Comparison of ENCODE assay signal across 13 cellular contexts in genomic region chr1:204463125-204464060, GRCh38. TPM values are rescaled to one million over a fixed set of nuclear protein-coding genes. Genes with fewer than 3 reads are reported as not detected.
DNase-seq lines count a peak whose midpoint lies in the region; ATAC-seq and TF ChIP-seq lines count a peak whose summit lies in the region.
"Had no signal": no experiment of that assay in that cellular context is flagged by ENCODE, and none has a peak within 500 bp of the region (broad histone marks: within the 10 kb centered on the region; RNA-seq: fewer than 3 reads in every experiment).

No MANE protein-coding gene starts in this region.

- ATAC-seq in Right ventricle myocardium inferior (peak; percentile 41), aorta (ENCODE audit: low FRiP score) (peak; percentile 40)
- ATAC-seq in naive thymus-derived CD4-positive, alpha-beta T cell, result no peak

- H3K27ac ChIP-seq in dorsolateral prefrontal cortex, result peak overlapping the region in 58 of 59 donors; percentile 33 to 100 (median 98)
- H3K27ac ChIP-seq in naive thymus-derived CD4-positive, alpha-beta T cell (ENCODE audit: low read depth, low read length), result no peak overlapping the region
- peak overlapping the region; percentile 55 to 80 for H3K27ac ChIP-seq in aorta (ENCODE audit: low read depth in 1 of 2, low read length in 2 of 2)
- H3K27ac ChIP-seq: SJSA1 had no signal

- H3K4me1 ChIP-seq in naive thymus-derived CD4-positive, alpha-beta T cell (ENCODE audit: control insufficient read depth in 2 of 2, insufficient read depth in 2 of 2, low read length in 2 of 2), result peaks cover 20 to 54% of the 10 kb centered on the region in 2 donors
- peaks cover 2 to 7% of the 10 kb centered on the region in 2 donors for H3K4me1 ChIP-seq in aorta (ENCODE audit: control insufficient read depth in 1 of 2, insufficient read depth in 2 of 2, low read length in 2 of 2)
- H3K4me1 ChIP-seq: SJSA1 had no signal

- no peaks in the 10 kb centered on the region for H3K27me3 ChIP-seq in dorsolateral prefrontal cortex
- no peaks in the 10 kb centered on the region for H3K27me3 ChIP-seq in naive thymus-derived CD4-positive, alpha-beta T cell (ENCODE audit: control insufficient read depth in 2 of 2, insufficient read depth in 2 of 2, low read length in 2 of 2)
- H3K27me3 ChIP-seq in aorta (ENCODE audit: control insufficient read depth in 1 of 2, insufficient read depth in 2 of 2, low read length in 1 of 2), result no peaks in the 10 kb centered on the region
- H3K27me3 ChIP-seq: BE2C, SJSA1 had no signal

- H3K4me3 ChIP-seq in dorsolateral prefrontal cortex (no peak overlapping the region), aorta (ENCODE audit: low read length in 2 of 2) (no peak overlapping the region)
- no peak overlapping the region for H3K4me3 ChIP-seq in naive thymus-derived CD4-positive, alpha-beta T cell (ENCODE audit: low read length)
- H3K4me3 ChIP-seq: SJSA1 had no signal

- peaks cover 3 to 30% (median 4%) of the 10 kb centered on the region in 3 experiments for H3K36me3 ChIP-seq in naive thymus-derived CD4-positive, alpha-beta T cell (ENCODE audit: control insufficient read depth in 2 of 3, insufficient read depth in 3 of 3, low read length in 3 of 3)
- peaks cover 0 to 4% of the 10 kb centered on the region in 2 donors for H3K36me3 ChIP-seq in aorta (ENCODE audit: control insufficient read depth in 1 of 2, insufficient read depth in 2 of 2, low read length in 1 of 2)
- H3K36me3 ChIP-seq: SJSA1 had no signal

- no peak for TF ChIP-seq CTCF in dorsolateral prefrontal cortex (IDR thresholded peaks at IDR 0.05 in 54 of 56, conservative IDR thresholded peaks at IDR 0.05 in 2 of 56; ENCODE audit: low read depth in 1 of 56, partially characterized antibody in 56 of 56)

- H3K4me1 Mint-ChIP-seq in naive thymus-derived CD4-positive, alpha-beta T cell, result peaks cover 45 to 72% (median 65%) of the 10 kb centered on the region in 7 donors

- WGBS in aorta, 2 donors, result 15 to 17% methylated on average over 10 of the region's 10 CpGs

- H3K27ac Mint-ChIP-seq in naive thymus-derived CD4-positive, alpha-beta T cell, result peak overlapping the region in 8 of 9 donors; percentile 41 to 88 (median 78)

- no peaks in the 10 kb centered on the region for H3K9me3 ChIP-seq in naive thymus-derived CD4-positive, alpha-beta T cell (ENCODE audit: control insufficient read depth in 2 of 3, low read length in 3 of 3)
- H3K9me3 ChIP-seq in aorta (ENCODE audit: control insufficient read depth, low read length), result no peaks in the 10 kb centered on the region
- H3K9me3 ChIP-seq: BE2C, SJSA1 had no signal

- peak overlapping the region in 5 of 10 donors; percentile 24 to 70 (median 45) for H3K4me3 Mint-ChIP-seq in naive thymus-derived CD4-positive, alpha-beta T cell

- peaks cover 4 to 44% (median 26%) of the 10 kb centered on the region in 5 donors for H3K36me3 Mint-ChIP-seq in naive thymus-derived CD4-positive, alpha-beta T cell

- peaks cover 0 to 1% (median 0%) of the 10 kb centered on the region in 11 donors for H3K9me3 Mint-ChIP-seq in naive thymus-derived CD4-positive, alpha-beta T cell

- CTCF ChIA-PET in naive thymus-derived CD4-positive, alpha-beta T cell (lab: Charles Lee), result interaction anchor here (0.5 to 1.6 kb wide), 5 partner anchors 15 to 89 kb away, joined by 3 to 8 read pairs (median 4); no protein-coding TSS in a partner anchor

- intact Hi-C loops in Right ventricle myocardium inferior (cut with DNase I), result no loop called here
- intact Hi-C loops in cardiac septum (cut with DNase I), result no loop called here
- intact Hi-C loops in dorsolateral prefrontal cortex (cut with DNase I), result loop anchor here in 1 of 2 donors (2.0 kb wide), 1 partner anchor 15 kb away; no protein-coding TSS in a partner anchor
- intact Hi-C loops in naive thymus-derived CD4-positive, alpha-beta T cell (cut with micrococcal nuclease), result no loop called here
- intact Hi-C loops in aorta (cut with DNase I), result loop anchor here in 1 of 2 donors (2.0 kb wide), 1 partner anchor 17 kb away; no protein-coding TSS in a partner anchor

- POLR2A ChIA-PET in naive thymus-derived CD4-positive, alpha-beta T cell (lab: Charles Lee), result interaction anchor here (0.6 to 1.5 kb wide), 3 partner anchors 15 to 216 kb away, joined by 3 read pairs; no protein-coding TSS in a partner anchor

- H3K27me3 Mint-ChIP-seq in naive thymus-derived CD4-positive, alpha-beta T cell, result no peaks in the 10 kb centered on the region

- DNase-seq in Right ventricle myocardium inferior (ENCODE audit: missing footprints) (peak; percentile 87), cardiac septum (ENCODE audit: low spot score) (no peak), dorsolateral prefrontal cortex (peak in 1 of 10 donors; percentile 41), aorta (peak in 1 of 2 donors; percentile 84), A172 (ENCODE audit: low spot score) (no peak), LoVo (ENCODE audit: low spot score) (no peak)
- DNase-seq in naive thymus-derived CD4-positive, alpha-beta T cell, result no peak
- DNase-seq in activated CD4-positive, alpha-beta T cell treated with anti-CD3 and anti-CD28 coated beads, Interleukin-2, amount 50 U/mL, for 48 hours, result no peak
- DNase-seq: BE2C, H7, kidney glomerular epithelial cell, NCI-H510A had no signal

RNA-seq across cellular contexts. Expression of gene PIK3C2B, which starts 31.2 kb away (rescaled TPM):
- total RNA-seq in Right ventricle myocardium inferior (22.7 TPM), cardiac septum (28.8 TPM), dorsolateral prefrontal cortex (100 to 1,000 TPM in 8 of 120 experiments, 10 to 100 TPM in 112; 38.4 to 188 (median 62.6) TPM), aorta (10 to 100 TPM; 41.3 to 87.5 TPM)
- total RNA-seq in naive thymus-derived CD4-positive, alpha-beta T cell, result 10 to 100 TPM; 26.8 to 41.9 (median 32.5) TPM
- 1 to 10 TPM; 2.7 to 4.2 TPM for polyA plus RNA-seq in naive thymus-derived CD4-positive, alpha-beta T cell
- polyA plus RNA-seq in aorta, result 10 to 100 TPM in 1 of 2 donors, 1 to 10 TPM in 1; 9.3 to 12.4 TPM
- 2.0 and 2.5 TPM in 2 replicates for total RNA-seq in A172 (2014; rRNA removed; shearing (Covaris generic))

RNA-seq across cellular contexts. Expression of gene PPP1R15B, which starts 51.8 kb away (rescaled TPM):
- 21.0 TPM for total RNA-seq in Right ventricle myocardium inferior
- total RNA-seq in cardiac septum, result 21.2 TPM
- 10 to 100 TPM; 26.2 to 55.9 (median 35.6) TPM for total RNA-seq in dorsolateral prefrontal cortex
- total RNA-seq in naive thymus-derived CD4-positive, alpha-beta T cell, result 100 to 1,000 TPM in 2 of 5 experiments, 10 to 100 TPM in 3; 69.5 to 175 (median 73.0) TPM
- 10 to 100 TPM; 14.1 to 19.3 TPM for polyA plus RNA-seq in naive thymus-derived CD4-positive, alpha-beta T cell
- 10 to 100 TPM; 39.3 to 59.9 TPM for total RNA-seq in aorta
- polyA plus RNA-seq in aorta, result 10 to 100 TPM in 1 of 2 donors, 1 to 10 TPM in 1; 6.8 to 13.7 TPM
- total RNA-seq in A172 (2014; rRNA removed; shearing (Covaris generic)), result 27.8 and 34.5 TPM in 2 replicates

RNA-seq across cellular contexts. Expression of gene MDM4, which starts 52.8 kb away (rescaled TPM):
- total RNA-seq in Right ventricle myocardium inferior (28.6 TPM), cardiac septum (59.2 TPM), dorsolateral prefrontal cortex (100 to 1,000 TPM in 47 of 120 experiments, 10 to 100 TPM in 73; 56.3 to 151 (median 97.1) TPM), aorta (100 to 1,000 TPM; 104 to 141 TPM)
- total RNA-seq in naive thymus-derived CD4-positive, alpha-beta T cell, result 100 to 1,000 TPM; 107 to 278 (median 268) TPM
- polyA plus RNA-seq in naive thymus-derived CD4-positive, alpha-beta T cell, result 10 to 100 TPM; 19.1 to 21.1 TPM
- polyA plus RNA-seq in aorta, result 10 to 100 TPM in 1 of 2 donors, 1 to 10 TPM in 1; 4.8 to 11.0 TPM
- 16.9 and 50.8 TPM in 2 replicates for total RNA-seq in A172 (2014; rRNA removed; shearing (Covaris generic))
